ENCODE assay signal across 14 cellular contexts in genomic region chr6:170151235-170152110, GRCh38.
DNase-seq lines count a peak whose midpoint lies in the region; ATAC-seq, FAIRE-seq and TF ChIP-seq lines count a peak whose summit lies in the region.
"Had no signal": no experiment of that assay in that cellular context is flagged by ENCODE, and none has a peak within 500 bp of the region (broad histone marks: within the 10 kb centered on the region; RNA-seq: fewer than 3 reads in every experiment).

No MANE protein-coding gene starts in this region.

- DNase-seq in DMS53 (lab: John Stamatoyannopoulos, UW): peak; percentile 47
- peak in 2 of 7 donors; percentile 23 to 42 for DNase-seq in adrenal gland
- DNase-seq in left kidney (ENCODE audit: low read depth, low spot score): peak; percentile 74
- no peak for DNase-seq in gastrocnemius medialis
- DNase-seq in left lobe of liver (ENCODE audit: low spot score): no peak
- DNase-seq in PC-3: no peak
- no peak for DNase-seq in frontal cortex (ENCODE audit: low spot score in 2 of 2)
- DNase-seq: activated T-cell treated with anti-CD3 and anti-CD28 coated beads, Interleukin-2, amount 50 U/mL, for 1 hour; COR-L47; H7; NCI-H2227 treated with DMSO at 0.1 percent for 48 hours had no signal

- H3K4me2 ChIP-seq in PC-3 (ENCODE audit: low read length): no peak overlapping the region

- H3F3A ChIP-seq in PC-3 (ENCODE audit: low read length, unreplicated experiment): no peaks in the 10 kb centered on the region

- H3K79me2 ChIP-seq in PC-3 (ENCODE audit: low read length): no peaks in the 10 kb centered on the region

- no peaks in the 10 kb centered on the region for H3K9me2 ChIP-seq in PC-3 (replicated peaks; ENCODE audit: low read length)

- H3K36me3 ChIP-seq in adrenal gland (replicated peaks in 1 of 2) (no peaks in the 10 kb centered on the region), gastrocnemius medialis (no peaks in the 10 kb centered on the region), PC-3 (ENCODE audit: low read depth, low read length) (no peaks in the 10 kb centered on the region)

- FAIRE-seq in frontal cortex (lab: Jason Lieb, UNC): no peak
- FAIRE-seq: GM19239 had no signal

- H3K27ac ChIP-seq in adrenal gland: peak overlapping the region in 3 of 5 donors; percentile 1 to 85 (median 57)
- H3K27ac ChIP-seq in gastrocnemius medialis: peak overlapping the region; percentile 66 to 80 (median 72)
- no peak overlapping the region for H3K27ac ChIP-seq in PC-3 (ENCODE audit: low read length)
- H3K27ac ChIP-seq: VCaP had no signal

- BruUV-seq in PC-3 (replicated peaks; lab: Mats Ljungman, UMichigan): no TSS peak

- intact Hi-C loops in adrenal gland (cut with DNase I) (no loop called here), gastrocnemius medialis (cut with DNase I; ENCODE audit: low total_unique reads) (no loop called here), PC-3 (cut with micrococcal nuclease) (loop anchor here (2.0 kb wide), 1 partner anchor 141 kb away; no protein-coding TSS in a partner anchor)

- POLR2A ChIA-PET in PC-3 (lab: Charles Lee; ENCODE audit: unreplicated experiment): no interaction called here

- no peaks in the 10 kb centered on the region for H4K20me1 ChIP-seq in PC-3 (ENCODE audit: low read length)

- peaks cover 4% of the 10 kb centered on the region for H3K27me3 ChIP-seq in adrenal gland
- no peaks in the 10 kb centered on the region for H3K27me3 ChIP-seq in gastrocnemius medialis
- H3K27me3 ChIP-seq in PC-3 (ENCODE audit: low read length): no peaks in the 10 kb centered on the region

- H3K9me3 ChIP-seq in adrenal gland (replicated peaks in 1 of 3) (no peaks in the 10 kb centered on the region), gastrocnemius medialis (no peaks in the 10 kb centered on the region), PC-3 (ENCODE audit: low read length) (no peaks in the 10 kb centered on the region)

- H3K4me1 ChIP-seq in adrenal gland (replicated peaks in 1 of 2) (peaks cover 0 to 6% of the 10 kb centered on the region in 2 donors), gastrocnemius medialis (peaks cover 13 to 24% of the 10 kb centered on the region in 2 donors), PC-3 (ENCODE audit: insufficient read depth, low read length) (peaks cover 4% of the 10 kb centered on the region; the same call in 1 of the 2 replicates)

- in situ Hi-C loops in gastrocnemius medialis (cut with MboI; ENCODE audit: low sequenced_read_pairs in 4 of 4): no loop called here

- H2AFZ ChIP-seq in PC-3 (ENCODE audit: low read length): no peak overlapping the region

- TF ChIP-seq CTCF in adrenal gland (IDR thresholded peaks at IDR 0.05) (no peak), gastrocnemius medialis (IDR thresholded peaks at IDR 0.05 in 4 of 5, conservative IDR thresholded peaks at IDR 0.05 in 1 of 5) (no peak), PC-3 (conservative IDR thresholded peaks at IDR 0.05; ENCODE audit: low read depth, low read length) (no peak)

- 53 to 66% (median 55%) methylated on average over 22 to 23 of the region's 23 CpGs for WGBS in adrenal gland, 4 donors

- no peak overlapping the region for H3K9ac ChIP-seq in PC-3 (ENCODE audit: low read length)

- TF ChIP-seq POLR2A in adrenal gland (IDR thresholded peaks at IDR 0.05): no peak
- no peak for TF ChIP-seq POLR2A in gastrocnemius medialis (IDR thresholded peaks at IDR 0.05)

- no peak for ATAC-seq in gastrocnemius medialis
- no peak for ATAC-seq in left lobe of liver
- no peak for ATAC-seq in HG02571 (IDR thresholded peaks at IDR 0.05; ENCODE audit: unreplicated experiment)
- no peak for ATAC-seq in PC-3

- CTCF ChIA-PET in PC-3 (lab: Charles Lee): no interaction called here

- no peak overlapping the region for H3K4me3 ChIP-seq in adrenal gland
- H3K4me3 ChIP-seq in gastrocnemius medialis: peak overlapping the region in 1 of 4 donors; percentile 17
- H3K4me3 ChIP-seq in PC-3 (ENCODE audit: low read length): no peak overlapping the region

Comparison
In these comparisons a context has a peak if more than half of its experiments do, and no peak if none do; other contexts are left out.
1. DNase-seq: peak in DMS53 (single experiment) and left kidney (single experiment); none in gastrocnemius medialis (0 of 2), left lobe of liver (single experiment), PC-3 (single experiment) and frontal cortex (0 of 2).